ENCODE assay signal across 1 cellular context in genomic region chr15:43516185-43516584, GRCh38.
TF ChIP-seq lines count a peak whose summit lies in the region.

No MANE protein-coding gene starts in this region.

TF ChIP-seq in IMR-90, 13 proteins besides CTCF, POLR2A, EP300 and RAD21:
- TF ChIP-seq FOS (IDR thresholded peaks at IDR 0.05; ENCODE audit: low read depth, low read length) (no peak), RFX5 (IDR thresholded peaks at IDR 0.05; ENCODE audit: low read depth, low read length) (no peak), MAZ (IDR thresholded peaks at IDR 0.05; ENCODE audit: borderline replicate concordance, low read depth, low read length) (no peak), CHD1 (IDR thresholded peaks at IDR 0.05; ENCODE audit: low read depth, low read length) (no peak)
- TF ChIP-seq, protein P1, sequence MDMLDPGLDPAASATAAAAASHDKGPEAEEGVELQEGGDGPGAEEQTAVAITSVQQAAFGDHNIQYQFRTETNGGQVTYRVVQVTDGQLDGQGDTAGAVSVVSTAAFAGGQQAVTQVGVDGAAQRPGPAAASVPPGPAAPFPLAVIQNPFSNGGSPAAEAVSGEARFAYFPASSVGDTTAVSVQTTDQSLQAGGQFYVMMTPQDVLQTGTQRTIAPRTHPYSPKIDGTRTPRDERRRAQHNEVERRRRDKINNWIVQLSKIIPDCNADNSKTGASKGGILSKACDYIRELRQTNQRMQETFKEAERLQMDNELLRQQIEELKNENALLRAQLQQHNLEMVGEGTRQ (IDR thresholded peaks at IDR 0.05; ENCODE audit: low read depth, low read length): no peak
- TF ChIP-seq, protein P2, sequence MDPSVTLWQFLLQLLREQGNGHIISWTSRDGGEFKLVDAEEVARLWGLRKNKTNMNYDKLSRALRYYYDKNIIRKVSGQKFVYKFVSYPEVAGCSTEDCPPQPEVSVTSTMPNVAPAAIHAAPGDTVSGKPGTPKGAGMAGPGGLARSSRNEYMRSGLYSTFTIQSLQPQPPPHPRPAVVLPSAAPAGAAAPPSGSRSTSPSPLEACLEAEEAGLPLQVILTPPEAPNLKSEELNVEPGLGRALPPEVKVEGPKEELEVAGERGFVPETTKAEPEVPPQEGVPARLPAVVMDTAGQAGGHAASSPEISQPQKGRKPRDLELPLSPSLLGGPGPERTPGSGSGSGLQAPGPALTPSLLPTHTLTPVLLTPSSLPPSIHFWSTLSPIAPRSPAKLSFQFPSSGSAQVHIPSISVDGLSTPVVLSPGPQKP (IDR thresholded peaks at IDR 0.05; ENCODE audit: borderline replicate concordance, low read depth, low read length): no peak
